8 cellular contexts compared by ENCODE assay signal in the genomic region with DNA sequence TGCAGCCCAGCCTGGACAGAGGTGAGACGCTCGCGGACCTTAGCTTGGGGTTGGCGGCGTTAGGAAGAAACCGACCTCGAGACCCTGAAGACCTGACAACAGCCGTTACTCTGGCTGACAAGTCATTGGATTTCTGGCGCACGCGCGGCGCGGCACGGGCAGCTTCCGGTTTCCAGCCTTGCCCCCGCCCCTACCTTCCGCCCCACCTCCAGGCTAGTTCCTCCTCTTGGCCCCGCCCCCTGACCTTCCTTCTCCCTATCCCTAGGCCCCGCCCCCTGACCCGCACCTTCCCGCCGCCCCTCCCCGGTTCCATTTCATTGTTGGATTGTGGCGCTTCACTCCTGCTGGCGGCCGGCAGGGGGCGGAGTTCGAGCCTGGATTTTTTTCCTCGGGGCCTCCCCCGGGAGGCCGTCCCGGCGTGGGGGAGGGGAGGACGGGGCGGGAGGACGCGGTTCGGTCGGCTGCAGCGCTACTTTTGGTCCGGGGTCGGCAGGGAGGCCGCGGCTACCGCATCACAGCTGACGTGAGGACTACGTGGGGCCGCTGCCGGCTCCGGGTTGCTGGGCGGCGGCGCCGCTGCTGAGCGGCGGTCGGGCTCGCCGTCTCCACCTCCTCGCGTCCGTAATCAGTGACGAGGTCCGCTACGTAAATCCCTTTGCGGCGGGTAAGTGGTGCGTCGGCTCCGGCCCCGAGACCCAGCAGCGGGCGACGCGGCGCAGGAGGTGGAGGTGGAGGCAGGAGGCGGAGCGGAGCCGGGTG. TPM values are rescaled to one million over a fixed set of nuclear protein-coding genes. Genes with fewer than 3 reads are reported as not detected.
A peak's percentile ranks its signal among the peaks of the same experiment; 100 is the strongest.
DNase-seq lines count a peak whose midpoint lies in the region; ATAC-seq and TF ChIP-seq lines count a peak whose summit lies in the region.

A gene (plus strand): TSS at position 317 of the 759 bp plus-strand sequence. CDS start 10,990 bp downstream, outside the sequence.

- H3K9me3 ChIP-seq in HUES48 (ENCODE audit: control insufficient read depth, insufficient read depth, low read length) (no peaks in the 10 kb centered on the region), NT2/D1 (ENCODE audit: insufficient read depth, low read length) (no peaks in the 10 kb centered on the region), endodermal cell (ENCODE audit: control insufficient read depth, low read length) (no peaks in the 10 kb centered on the region), mesodermal cell (ENCODE audit: control insufficient read depth, low read length) (no peaks in the 10 kb centered on the region)

- H3K36me3 Mint-ChIP-seq in endodermal cell (ENCODE audit: low read depth), result peaks cover 5% of the 10 kb centered on the region

- H3K9ac ChIP-seq in HUES48 (ENCODE audit: low read depth, low read length) (peak within 1 kb of the TSS; percentile 90), NT2/D1 (ENCODE audit: insufficient read length, low read depth) (peak within 1 kb of the TSS; percentile 90), endodermal cell (ENCODE audit: extremely low read depth, low read length, poor library complexity, severe bottlenecking) (peak within 1 kb of the TSS; percentile 98)

- no peaks in the 10 kb centered on the region for H3K27me3 Mint-ChIP-seq in endodermal cell (ENCODE audit: insufficient read depth)

- H3K36me3 ChIP-seq in HUES48 (ENCODE audit: control insufficient read depth, insufficient read depth, low read length) (no peaks in the 10 kb centered on the region), NT2/D1 (ENCODE audit: insufficient read depth, insufficient read length, low read length) (no peaks in the 10 kb centered on the region), endodermal cell (ENCODE audit: control insufficient read depth, insufficient read depth, low read length) (no peaks in the 10 kb centered on the region), mesodermal cell (ENCODE audit: control insufficient read depth, insufficient read depth, low read length) (no peaks in the 10 kb centered on the region)

- H3K27me3 ChIP-seq in HUES48 (ENCODE audit: control insufficient read depth, insufficient read depth, low read length) (no peaks in the 10 kb centered on the region), NT2/D1 (ENCODE audit: insufficient read depth, insufficient read length) (no peaks in the 10 kb centered on the region), endodermal cell (ENCODE audit: control insufficient read depth, insufficient read depth, low read length, poor library complexity, severe bottlenecking) (no peaks in the 10 kb centered on the region)

- ATAC-seq in GM21390 (IDR thresholded peaks at IDR 0.05; ENCODE audit: unreplicated experiment), result peak; percentile 74

- peak within 1 kb of the TSS; percentile 91 for H3K4me3 Mint-ChIP-seq in endodermal cell

- H3K4me1 ChIP-seq in HUES48 (ENCODE audit: control insufficient read depth, insufficient read depth, low read length) (no peaks in the 10 kb centered on the region), NT2/D1 (ENCODE audit: insufficient read depth, insufficient read length) (no peaks in the 10 kb centered on the region), endodermal cell (ENCODE audit: control insufficient read depth, insufficient read depth, low read length) (no peaks in the 10 kb centered on the region), mesodermal cell (ENCODE audit: control insufficient read depth, insufficient read depth, low read length, poor library complexity, severe bottlenecking) (no peaks in the 10 kb centered on the region)

- H3K4me3 ChIP-seq in HUES48 (ENCODE audit: low read depth, low read length) (peak within 1 kb of the TSS; percentile 85), NT2/D1 (ENCODE audit: insufficient read length, low read depth) (peak within 1 kb of the TSS; percentile 76), endodermal cell (ENCODE audit: low read length) (peak within 1 kb of the TSS; percentile 87), mesodermal cell (ENCODE audit: extremely low read depth, insufficient read depth, low read length, poor library complexity, severe bottlenecking) (peak within 1 kb of the TSS; percentile 74)

- H3K4me1 Mint-ChIP-seq in endodermal cell, result peaks cover 5% of the 10 kb centered on the region

- H3K27ac ChIP-seq in HUES48 (ENCODE audit: low read depth, low read length) (peak within 1 kb of the TSS; percentile 99), endodermal cell (ENCODE audit: low read depth, low read length) (peak within 1 kb of the TSS; percentile 98), mesodermal cell (ENCODE audit: low read depth, low read length, severe bottlenecking) (peak within 1 kb of the TSS; percentile 99)

- peak; percentile 94 for TF ChIP-seq CTCF in endodermal cell (conservative IDR thresholded peaks at IDR 0.05)

- peak within 1 kb of the TSS; percentile 98 for H3K27ac Mint-ChIP-seq in endodermal cell

- WGBS in endodermal cell (ENCODE audit: insufficient coverage in 1 of 2, insufficient read length in 1 of 2), 2 experiments, result 0 to 4% methylated on average over 8 to 80 of the region's 80 CpGs
- WGBS in mesodermal cell (ENCODE audit: insufficient coverage in 2 of 2), 2 experiments, result 1 to 4% methylated on average over 45 to 73 of the region's 80 CpGs

- DNase-seq in D341Med (ENCODE audit: low spot score) (peak; percentile 98), NT2/D1 (ENCODE audit: low read depth, low spot score) (peak; percentile 91), endodermal cell (peak; percentile 100)
- DNase-seq in activated CD8-positive, alpha-beta memory T cell treated with anti-CD3 and anti-CD28 coated beads, Interleukin-2, amount 50 U/mL, for 1 hour (ENCODE audit: extremely low read depth), result peak; percentile 100
- peak; percentile 99 for DNase-seq in stimulated activated CD8-positive, alpha-beta memory T cell treated with anti-CD3 and anti-CD28 coated beads, Interleukin-15, amount 100 ng/mL, for 4 hours (ENCODE audit: low read depth in 2 of 2)

- H3K9me3 Mint-ChIP-seq in endodermal cell, result peaks cover 2% of the 10 kb centered on the region

RNA-seq across cellular contexts. Expression of the gene that starts here (rescaled TPM):
- total RNA-seq in endodermal cell, result 10 to 100 TPM; 31.5 to 35.3 TPM
- polyA plus RNA-seq in endodermal cell (2013, experiment 1 of 2), result 39.0 TPM
- polyA plus RNA-seq in endodermal cell (2013, experiment 2 of 2), result 40.0 TPM
- 87.1 TPM for polyA plus RNA-seq in mesodermal cell (2013, experiment 1 of 2)
- 77.6 TPM for polyA plus RNA-seq in mesodermal cell (2013, experiment 2 of 2)

Comparison
In these comparisons a context has a peak if more than half of its experiments do, and no peak if none do; other contexts are left out.
1. Peak in every context shown above with its lines: DNase-seq, ATAC-seq, H3K4me3 ChIP-seq and H3K27ac ChIP-seq.